Comparison of ENCODE assay signal across 29 cellular contexts in the genomic region with DNA sequence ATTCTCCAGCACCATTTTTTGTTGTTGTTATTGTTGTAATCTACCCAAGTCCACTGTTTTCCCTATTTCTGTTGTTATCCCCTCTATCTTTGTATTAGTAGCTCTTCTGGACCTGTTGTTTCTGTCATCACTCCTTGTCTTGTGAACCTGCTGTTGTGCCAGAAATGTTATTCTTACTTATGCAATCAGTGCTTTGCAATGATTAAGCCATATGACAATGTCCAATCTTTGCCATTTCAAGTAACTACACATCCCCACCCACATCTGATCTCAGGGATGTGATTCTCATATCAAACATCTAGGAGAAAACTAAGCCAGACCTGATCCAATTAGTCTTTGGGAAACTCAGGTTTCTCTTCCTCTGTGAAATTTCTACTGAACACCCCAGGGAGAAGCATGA.
A peak's percentile ranks its signal among the peaks of the same experiment; 100 is the strongest.
DNase-seq lines count a peak whose midpoint lies in the region; FAIRE-seq and TF ChIP-seq lines count a peak whose summit lies in the region.
"Had no signal": no experiment of that assay in that cellular context is flagged by ENCODE, and none has a peak within 500 bp of the region (broad histone marks: within the 10 kb centered on the region; RNA-seq: fewer than 3 reads in every experiment).

No MANE protein-coding gene starts in this region.

- H3K4me1 ChIP-seq in breast epithelium (no peaks in the 10 kb centered on the region), PC-9 (replicated peaks; ENCODE audit: insufficient read depth) (no peaks in the 10 kb centered on the region)
- H3K4me1 ChIP-seq: BE2C, BLaER1 had no signal

- POLR2A ChIA-PET in MCF 10A (lab: Yijun Ruan, JAX): no interaction called here
- POLR2A ChIA-PET in PC-9 (lab: Charles Lee; ENCODE audit: unreplicated experiment): no interaction called here

- H3K36me3 ChIP-seq in breast epithelium: no peaks in the 10 kb centered on the region
- H3K36me3 ChIP-seq in PC-9 (ENCODE audit: low read depth): no peaks in the 10 kb centered on the region
- H3K36me3 ChIP-seq in bronchial epithelial cell (ENCODE audit: control insufficient read depth, insufficient read depth, low read length): no peaks in the 10 kb centered on the region
- H3K36me3 ChIP-seq: BE2C, BLaER1 had no signal

- TF ChIP-seq POLR2A in breast epithelium (IDR thresholded peaks at IDR 0.05): no peak

- no peaks in the 10 kb centered on the region for H3K4me1 Mint-ChIP-seq in MCF 10A (ENCODE audit: insufficient read depth, unreplicated experiment)
- H3K4me1 Mint-ChIP-seq: CD14-positive monocyte; CD4-positive, alpha-beta memory T cell; CD8-positive, alpha-beta memory T cell had no signal

- H3K27me3 Mint-ChIP-seq in MCF 10A (ENCODE audit: insufficient read depth, unreplicated experiment): peaks cover 92% of the 10 kb centered on the region
- H3K27me3 Mint-ChIP-seq: CD4-positive, alpha-beta memory T cell; CD4-positive, CD25-positive, alpha-beta regulatory T cell; CD8-positive, alpha-beta memory T cell had no signal

- H3K27me3 ChIP-seq in breast epithelium (no peaks in the 10 kb centered on the region), PC-9 (ENCODE audit: insufficient read depth, low read depth) (no peaks in the 10 kb centered on the region), bronchial epithelial cell (ENCODE audit: control insufficient read depth, insufficient read depth, low read length) (no peaks in the 10 kb centered on the region)
- H3K27me3 ChIP-seq: BE2C, BLaER1 had no signal

- no peaks in the 10 kb centered on the region for H4K20me1 ChIP-seq in PC-9 (ENCODE audit: insufficient read depth)
- H4K20me1 ChIP-seq: BLaER1 had no signal

- H3F3A ChIP-seq in PC-9 (ENCODE audit: insufficient read depth, low read depth): no peaks in the 10 kb centered on the region

- no peak overlapping the region for H3K27ac Mint-ChIP-seq in MCF 10A (ENCODE audit: low read depth, unreplicated experiment)
- H3K27ac Mint-ChIP-seq: CD14-positive monocyte; CD4-positive, alpha-beta memory T cell; CD4-positive, CD25-positive, alpha-beta regulatory T cell; CD8-positive, alpha-beta memory T cell had no signal

- no peaks in the 10 kb centered on the region for H3K36me3 Mint-ChIP-seq in MCF 10A (ENCODE audit: insufficient read depth, unreplicated experiment)
- H3K36me3 Mint-ChIP-seq: CD14-positive monocyte; CD4-positive, alpha-beta memory T cell; CD4-positive, CD25-positive, alpha-beta regulatory T cell; CD8-positive, alpha-beta memory T cell had no signal

- BruUV-seq in MCF 10A (replicated peaks; lab: Mats Ljungman, UMichigan): no TSS peak
- no TSS peak for BruUV-seq in PC-9 (replicated peaks; lab: Mats Ljungman, UMichigan)

- CTCF ChIA-PET in MCF 10A (lab: Yijun Ruan, JAX) (no interaction called here), PC-9 (lab: Charles Lee) (no interaction called here)

- H3K4me3 ChIP-seq in breast epithelium (no peak overlapping the region), PC-9 (no peak overlapping the region), bronchial epithelial cell (ENCODE audit: low read depth, low read length) (no peak overlapping the region)
- H3K4me3 ChIP-seq: BLaER1 had no signal

- no peak overlapping the region for H3K27ac ChIP-seq in breast epithelium
- H3K27ac ChIP-seq in PC-9: no peak overlapping the region
- H3K27ac ChIP-seq: BLaER1 had no signal

- intact Hi-C loops in MCF 10A (cut with micrococcal nuclease) (no loop called here), breast epithelium (cut with DNase I; ENCODE audit: low total_unique reads) (no loop called here), PC-9 (cut with micrococcal nuclease; ENCODE audit: unreplicated experiment) (no loop called here)

- no peaks in the 10 kb centered on the region for H3K9me3 Mint-ChIP-seq in MCF 10A (ENCODE audit: unreplicated experiment)

- no peak overlapping the region for H3K4me2 ChIP-seq in PC-9
- H3K4me2 ChIP-seq: BLaER1 had no signal

- no peaks in the 10 kb centered on the region for H3K79me2 ChIP-seq in PC-9 (ENCODE audit: low read depth)

- TF ChIP-seq CTCF in MCF 10A (IDR thresholded peaks at IDR 0.05; ENCODE audit: unreplicated experiment) (no peak), breast epithelium (IDR thresholded peaks at IDR 0.05) (no peak), PC-9 (conservative IDR thresholded peaks at IDR 0.05) (no peak), bronchial epithelial cell (IDR thresholded peaks at IDR 0.05; ENCODE audit: insufficient read depth, low read length, severe bottlenecking) (no peak)

- DNase-seq in MCF 10A (ENCODE audit: unreplicated experiment): peak; percentile 2
- DNase-seq in breast epithelium (ENCODE audit: low spot score in 2 of 2): no peak
- DNase-seq in PC-9: no peak
- DNase-seq in bronchial epithelial cell (ENCODE audit: low read depth): peak; percentile 30
- DNase-seq in renal cortical epithelial cell (ENCODE audit: low read depth): peak; percentile 9
- DNase-seq in NCI-H510A treated with DMSO at 0.1 percent for 48 hours (lab: John Stamatoyannopoulos, UW): no peak
- no peak for DNase-seq in effector CD8-positive, alpha-beta T cell (lab: John Stamatoyannopoulos, UW)
- no peak for DNase-seq in T-helper 1 cell
- DNase-seq: 8988T; ACHN; BE2C; C1 segment of cervical spinal cord; CD4-positive, alpha-beta memory T cell; CD4-positive, CD25-positive, alpha-beta regulatory T cell; CD8-positive, alpha-beta memory T cell; COR-L47; DMS 273 treated with DMSO at 0.1 percent for 48 hours; DMS153; DMS53; DMS79; DND-41; EL; GF-D8 had no signal

- H3K4me3 Mint-ChIP-seq in MCF 10A (ENCODE audit: unreplicated experiment): no peak overlapping the region
- H3K4me3 Mint-ChIP-seq: CD14-positive monocyte; CD4-positive, alpha-beta memory T cell; CD4-positive, CD25-positive, alpha-beta regulatory T cell; CD8-positive, alpha-beta memory T cell had no signal

- H3K9me3 ChIP-seq in breast epithelium: no peaks in the 10 kb centered on the region
- no peaks in the 10 kb centered on the region for H3K9me3 ChIP-seq in PC-9 (ENCODE audit: insufficient read depth, low read depth)
- H3K9me3 ChIP-seq: BE2C, BLaER1 had no signal

- FAIRE-seq in bronchial epithelial cell (lab: Jason Lieb, UNC): no peak
- FAIRE-seq: A204.1, G401.6, GM12891, GM19239 had no signal

- no peaks in the 10 kb centered on the region; the same call in 1 of the 2 replicates for H3K9me2 ChIP-seq in PC-9 (ENCODE audit: insufficient read depth)

- 0 out of 2 replicates have a peak overlapping the region, but pooled peaks have one; percentile 27 for H2AFZ ChIP-seq in PC-9

Comparison
In these comparisons a context has a peak if more than half of its experiments do, and no peak if none do; other contexts are left out.
1. DNase-seq: peak in MCF 10A (single experiment), bronchial epithelial cell (single experiment) and renal cortical epithelial cell (single experiment); none in breast epithelium (0 of 2), PC-9 (0 of 2), NCI-H510A treated with DMSO at 0.1 percent for 48 hours (single experiment), effector CD8-positive, alpha-beta T cell (single experiment) and T-helper 1 cell (0 of 5).